In genomic region chr20:51022803-51023616, GRCh38 we compare ENCODE assay signal across 8 cellular contexts. TPM values are rescaled to one million over a fixed set of nuclear protein-coding genes. Genes with fewer than 3 reads are reported as not detected.
A peak's percentile ranks its signal among the peaks of the same experiment; 100 is the strongest.
DNase-seq lines count a peak whose midpoint lies in the region; ATAC-seq and TF ChIP-seq lines count a peak whose summit lies in the region.

TSS of gene KCNG1 (minus strand) at chr20:51023107. CDS start at chr20:51010338, 12,769 bp downstream.

- H3K27me3 Mint-ChIP-seq in activated T-cell treated with anti-CD3 and anti-CD28 coated beads, Interleukin-2, amount 50 U/mL, for 72 hours (ENCODE audit: low read depth): peaks cover 73% of the 10 kb centered on the region

- no peak within 1 kb of the TSS for H3K27ac ChIP-seq in neural cell (ENCODE audit: low read length)
- H3K27ac ChIP-seq in thyroid gland: no peak within 1 kb of the TSS

- TF ChIP-seq RAD21 in neural cell (conservative IDR thresholded peaks at IDR 0.05): peak; percentile 53

- H3K9ac ChIP-seq in neural cell (ENCODE audit: low read length): peak within 1 kb of the TSS; percentile 58

- no peaks in the 10 kb centered on the region for H3K9me3 Mint-ChIP-seq in activated T-cell treated with anti-CD3 and anti-CD28 coated beads, Interleukin-2, amount 50 U/mL, for 72 hours

- peak; percentile 93 for ATAC-seq in Right ventricle myocardium inferior
- peak; percentile 93 to 96 for ATAC-seq in activated T-cell treated with anti-CD3 and anti-CD28 coated beads, Interleukin-2, amount 50 U/mL, for 72 hours (replicated peaks in 1 of 2)
- no peak for ATAC-seq in GM21825 (IDR thresholded peaks at IDR 0.05; ENCODE audit: unreplicated experiment)

- no peaks in the 10 kb centered on the region for H3K9me2 ChIP-seq in neural cell (ENCODE audit: insufficient read depth, low read length)

- H4K20me1 ChIP-seq in neural cell (ENCODE audit: insufficient read depth): no peaks in the 10 kb centered on the region

- no peaks in the 10 kb centered on the region for H3K36me3 ChIP-seq in neural cell (ENCODE audit: insufficient read depth, low read length)
- H3K36me3 ChIP-seq in thyroid gland: no peaks in the 10 kb centered on the region

- H3K9me3 ChIP-seq in neural cell (ENCODE audit: low read length): no peaks in the 10 kb centered on the region
- no peaks in the 10 kb centered on the region for H3K9me3 ChIP-seq in thyroid gland

- peak; percentile 57 for TF ChIP-seq CTCF in neural cell (IDR thresholded peaks at IDR 0.05; ENCODE audit: poor library complexity, severe bottlenecking)
- no peak for TF ChIP-seq CTCF in thyroid gland (IDR thresholded peaks at IDR 0.05)

- H2AFZ ChIP-seq in neural cell (ENCODE audit: low read depth, low read length): no peak within 1 kb of the TSS

- no peaks in the 10 kb centered on the region for H3K79me2 ChIP-seq in neural cell (replicated peaks; ENCODE audit: insufficient read depth, low read length)

- TF ChIP-seq POLR2A in thyroid gland (IDR thresholded peaks at IDR 0.05): peak in 1 of 2 donors; percentile 11

- no peak for TF ChIP-seq EP300 in neural cell (conservative IDR thresholded peaks at IDR 0.05; ENCODE audit: poor library complexity, severe bottlenecking)

- H3K4me1 Mint-ChIP-seq in activated T-cell treated with anti-CD3 and anti-CD28 coated beads, Interleukin-2, amount 50 U/mL, for 72 hours (ENCODE audit: low read depth): peaks cover 13% of the 10 kb centered on the region

- intact Hi-C loops in Right ventricle myocardium inferior (cut with DNase I) (no loop called here), cardiac septum (cut with DNase I) (no loop called here), thyroid gland (cut with DNase I) (no loop called here)

- H3K27ac Mint-ChIP-seq in activated T-cell treated with anti-CD3 and anti-CD28 coated beads, Interleukin-2, amount 50 U/mL, for 72 hours: no peak within 1 kb of the TSS

- no peak within 1 kb of the TSS for H3K4me2 ChIP-seq in neural cell (ENCODE audit: low read length)

- DNase-seq in Right ventricle myocardium inferior (ENCODE audit: missing footprints) (peak; percentile 74), cardiac septum (ENCODE audit: low spot score) (no peak), NCI-H446 (lab: John Stamatoyannopoulos, UW) (peak; percentile 31 to 80), fibroblast of the conjunctiva (ENCODE audit: low read depth) (peak; percentile 47), thyroid gland (peak; percentile 43 to 44)
- peak; percentile 69 to 70 for DNase-seq in activated T-cell treated with anti-CD3 and anti-CD28 coated beads, Interleukin-2, amount 50 U/mL, for 72 hours

- H3K4me1 ChIP-seq in thyroid gland: peaks cover 4 to 15% of the 10 kb centered on the region in 2 donors

- H3K4me3 ChIP-seq in neural cell (ENCODE audit: low read length): peak within 1 kb of the TSS; percentile 75
- H3K4me3 ChIP-seq in thyroid gland (replicated peaks in 1 of 3): peak within 1 kb of the TSS in 1 of 3 donors; percentile 23

- peak within 1 kb of the TSS; percentile 70 to 72 for H3K4me3 Mint-ChIP-seq in activated T-cell treated with anti-CD3 and anti-CD28 coated beads, Interleukin-2, amount 50 U/mL, for 72 hours

- WGBS in thyroid gland, 2 donors: 0 to 1% methylated on average over 16 to 45 of the region's 108 CpGs

- H3K27me3 ChIP-seq in neural cell (ENCODE audit: insufficient read depth, low read depth, low read length): peaks cover 44% of the 10 kb centered on the region
- peaks cover 6% of the 10 kb centered on the region for H3K27me3 ChIP-seq in thyroid gland

- no peaks in the 10 kb centered on the region for H3F3A ChIP-seq in neural cell (ENCODE audit: insufficient read depth, low read length, poor library complexity, severe bottlenecking)

- no peaks in the 10 kb centered on the region for H3K36me3 Mint-ChIP-seq in activated T-cell treated with anti-CD3 and anti-CD28 coated beads, Interleukin-2, amount 50 U/mL, for 72 hours (ENCODE audit: insufficient read depth in 2 of 2)

TF ChIP-seq in neural cell, 6 proteins besides CTCF, POLR2A, EP300 and RAD21:
- TF ChIP-seq SMC3 (conservative IDR thresholded peaks at IDR 0.05; ENCODE audit: poor library complexity) (peak; percentile 59), MXI1 (conservative IDR thresholded peaks at IDR 0.05; ENCODE audit: poor library complexity, severe bottlenecking) (no peak), POLR2AphosphoS5 (IDR thresholded peaks at IDR 0.05) (no peak), TAF1 (IDR thresholded peaks at IDR 0.05; ENCODE audit: low read depth) (no peak), EZH2 (IDR thresholded peaks at IDR 0.05; ENCODE audit: borderline replicate concordance, insufficient read depth, low read length, poor library complexity, severe bottlenecking) (no peak), REST (IDR thresholded peaks at IDR 0.05; ENCODE audit: borderline replicate concordance) (no peak)

RNA-seq across cellular contexts. Expression of gene KCNG1, which starts in this region (rescaled TPM):
- total RNA-seq in Right ventricle myocardium inferior: 0.32 TPM
- 0.48 TPM for total RNA-seq in cardiac septum
- 1 to 10 TPM; 1.6 to 4.0 TPM for total RNA-seq in activated T-cell treated with anti-CD3 and anti-CD28 coated beads, Interleukin-2, amount 50 U/mL, for 72 hours
- polyA plus RNA-seq in neural cell: 1.7 and 2.1 TPM in 2 replicates
- 2.2 and 2.4 TPM in 2 replicates for polyA minus RNA-seq in neural cell
- under 1 TPM in 1 of 4 donors, not detected in 3; 0.13 TPM for total RNA-seq in thyroid gland

Comparison
In these comparisons a context has a peak if more than half of its experiments do, and no peak if none do; other contexts are left out.
1. Peak in DNase-seq and ATAC-seq in Right ventricle myocardium inferior; RNA of the gene not detected or under 1 TPM.
2. Peak in DNase-seq in thyroid gland; RNA of the gene not detected or under 1 TPM.